ENCODE assay signal across 12 cellular contexts in the genomic region with DNA sequence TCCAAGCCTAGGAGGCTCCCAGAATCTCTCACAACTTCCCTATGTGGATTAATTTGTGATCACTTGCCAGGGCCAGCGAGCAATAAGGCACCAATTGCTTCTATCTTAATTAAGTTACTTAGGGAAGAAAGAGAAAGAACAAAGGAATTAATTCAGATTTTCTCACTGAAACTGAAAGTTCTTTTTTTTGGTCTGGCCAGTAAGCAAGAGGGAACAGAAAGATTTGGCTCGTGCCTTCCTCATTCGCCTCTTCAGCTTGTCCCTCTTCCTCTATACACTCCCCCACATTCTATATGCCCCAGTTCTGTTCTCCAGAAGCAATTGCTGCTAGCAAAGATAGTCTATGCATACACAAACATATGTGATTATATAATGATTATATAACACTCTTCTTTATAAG. TPM values are rescaled to one million over a fixed set of nuclear protein-coding genes. Genes with fewer than 3 reads are reported as not detected.
DNase-seq lines count a peak whose midpoint lies in the region; ATAC-seq lines count a peak whose summit lies in the region.
"Had no signal": no experiment of that assay in that cellular context is flagged by ENCODE, and none has a peak within 500 bp of the region (broad histone marks: within the 10 kb centered on the region; RNA-seq: fewer than 3 reads in every experiment).

No MANE protein-coding gene starts in this region.

- no peak overlapping the region for H3K27ac ChIP-seq in caudate nucleus (ENCODE audit: low read depth, low read length)

- H3K4me3 ChIP-seq in GM08714 (ENCODE audit: low read length) = peak overlapping the region; percentile 20; the same call in 1 of the 2 replicates

- peaks cover 0 to 2% (median 0%) of the 10 kb centered on the region in 6 donors for H3K9me3 Mint-ChIP-seq in immature natural killer cell
- H3K9me3 Mint-ChIP-seq in activated T-cell treated with anti-CD3 and anti-CD28 coated beads, Interleukin-2, amount 50 U/mL, for 72 hours = no peaks in the 10 kb centered on the region
- H3K9me3 Mint-ChIP-seq: activated T-cell treated with anti-CD3 and anti-CD28 coated beads, Interleukin-2, amount 50 U/mL, for 24 hours; CD4-positive, alpha-beta memory T cell had no signal

- H3K4me3 Mint-ChIP-seq in immature natural killer cell = peak overlapping the region; percentile 15 to 64 (median 29)
- H3K4me3 Mint-ChIP-seq in activated T-cell treated with anti-CD3 and anti-CD28 coated beads, Interleukin-2, amount 50 U/mL, for 72 hours = no peak overlapping the region
- H3K4me3 Mint-ChIP-seq: activated T-cell treated with anti-CD3 and anti-CD28 coated beads, Interleukin-2, amount 50 U/mL, for 24 hours; CD4-positive, alpha-beta memory T cell had no signal

- H3K27ac Mint-ChIP-seq in immature natural killer cell = peak overlapping the region; percentile 41 to 89 (median 68)
- H3K27ac Mint-ChIP-seq in activated T-cell treated with anti-CD3 and anti-CD28 coated beads, Interleukin-2, amount 50 U/mL, for 72 hours = no peak overlapping the region
- H3K27ac Mint-ChIP-seq: activated T-cell treated with anti-CD3 and anti-CD28 coated beads, Interleukin-2, amount 50 U/mL, for 24 hours had no signal

- intact Hi-C loops in cardiac septum (cut with DNase I) = no loop called here

- no peaks in the 10 kb centered on the region for H3K36me3 Mint-ChIP-seq in immature natural killer cell
- H3K36me3 Mint-ChIP-seq in activated T-cell treated with anti-CD3 and anti-CD28 coated beads, Interleukin-2, amount 50 U/mL, for 72 hours (ENCODE audit: insufficient read depth in 2 of 2) = no peaks in the 10 kb centered on the region
- H3K36me3 Mint-ChIP-seq: CD4-positive, alpha-beta memory T cell had no signal

- ATAC-seq in GM21515 (IDR thresholded peaks at IDR 0.05; ENCODE audit: unreplicated experiment) = peak; percentile 77
- ATAC-seq in activated T-cell treated with anti-CD3 and anti-CD28 coated beads, Interleukin-2, amount 50 U/mL, for 72 hours (replicated peaks in 1 of 2) = no peak

- peaks cover 0 to 2% (median 0%) of the 10 kb centered on the region in 3 donors for H3K27me3 Mint-ChIP-seq in immature natural killer cell (ENCODE audit: low read depth in 3 of 3)
- H3K27me3 Mint-ChIP-seq in activated T-cell treated with anti-CD3 and anti-CD28 coated beads, Interleukin-2, amount 50 U/mL, for 72 hours (ENCODE audit: low read depth) = no peaks in the 10 kb centered on the region
- H3K27me3 Mint-ChIP-seq: activated T-cell treated with anti-CD3 and anti-CD28 coated beads, Interleukin-2, amount 50 U/mL, for 24 hours; CD4-positive, alpha-beta memory T cell had no signal

- H3K4me1 Mint-ChIP-seq in immature natural killer cell = peaks cover 33 to 48% of the 10 kb centered on the region in 2 donors
- H3K4me1 Mint-ChIP-seq in activated T-cell treated with anti-CD3 and anti-CD28 coated beads, Interleukin-2, amount 50 U/mL, for 72 hours (ENCODE audit: low read depth) = peaks cover 22% of the 10 kb centered on the region

- DNase-seq in Kasumi-1 (lab: John Stamatoyannopoulos, UW) = peak; percentile 91 to 92
- no peak for DNase-seq in immature natural killer cell
- no peak for DNase-seq in GOT3 (lab: John Stamatoyannopoulos, UW)
- DNase-seq in caudate nucleus (lab: John Stamatoyannopoulos, UW) = no peak
- no peak for DNase-seq in cardiac septum (ENCODE audit: low spot score)
- no peak for DNase-seq in activated T-cell treated with anti-CD3 and anti-CD28 coated beads, Interleukin-2, amount 50 U/mL, for 72 hours
- DNase-seq: activated T-cell treated with anti-CD3 and anti-CD28 coated beads, Interleukin-2, amount 50 U/mL, for 24 hours; CD4-positive, alpha-beta memory T cell; NCI-H226; T-helper 1 cell had no signal

RNA-seq across cellular contexts. Expression of gene MAP3K8, which starts 34.0 kb away (rescaled TPM):
- 100 to 1,000 TPM in 2 of 3 donors, 10 to 100 TPM in 1; 62.9 to 154 (median 151) TPM for polyA plus RNA-seq in immature natural killer cell
- total RNA-seq in cardiac septum = 6.1 TPM
- 10 to 100 TPM; 27.0 to 41.1 TPM for total RNA-seq in activated T-cell treated with anti-CD3 and anti-CD28 coated beads, Interleukin-2, amount 50 U/mL, for 72 hours

Comparison
In these comparisons a context has a peak if more than half of its experiments do, and no peak if none do; other contexts are left out.
1. DNase-seq: peak in Kasumi-1 (2 of 2); none in immature natural killer cell (0 of 3), GOT3 (single experiment), caudate nucleus (0 of 61), cardiac septum (single experiment) and activated T-cell treated with anti-CD3 and anti-CD28 coated beads, Interleukin-2, amount 50 U/mL, for 72 hours (0 of 2).
2. H3K4me3 Mint-ChIP-seq: peak in immature natural killer cell (5 of 5); none in activated T-cell treated with anti-CD3 and anti-CD28 coated beads, Interleukin-2, amount 50 U/mL, for 72 hours (0 of 2).